ENCODE assay signal across 22 cellular contexts in the genomic region with DNA sequence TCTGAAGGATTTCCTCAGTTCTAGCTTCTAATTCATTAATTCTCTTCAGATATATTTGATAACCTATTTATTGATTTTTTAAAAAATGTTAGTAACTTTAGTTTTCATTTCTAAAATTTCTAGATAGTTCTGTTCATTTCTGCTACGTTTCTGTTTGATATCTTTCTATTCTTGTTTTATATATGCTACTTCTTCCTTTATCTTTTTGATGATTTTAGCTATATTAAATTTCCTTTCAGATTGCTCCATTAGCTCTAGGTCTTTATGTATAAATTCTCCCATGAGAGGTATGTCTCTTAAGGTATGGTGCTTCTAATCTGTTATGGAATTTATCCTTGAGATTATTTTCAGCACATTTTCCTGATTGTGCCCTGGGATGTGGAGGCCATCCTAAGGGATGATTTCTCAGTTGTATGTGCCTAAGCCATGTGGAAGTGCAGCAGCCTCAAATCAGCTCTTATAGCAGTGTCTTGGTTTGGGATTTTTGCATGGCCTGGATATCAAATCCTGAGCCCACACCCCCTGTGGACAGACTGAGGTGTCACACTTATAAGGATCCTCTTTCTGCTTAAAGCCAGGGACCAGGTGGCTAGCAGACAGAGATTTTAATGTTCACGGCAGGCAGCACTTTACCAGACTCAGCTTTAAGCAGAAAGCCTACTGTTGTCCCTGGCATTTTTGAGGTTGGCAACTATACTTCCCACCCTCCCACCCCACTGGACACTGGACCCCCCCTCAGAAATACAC. TPM values are rescaled to one million over a fixed set of nuclear protein-coding genes. Genes with fewer than 3 reads are reported as not detected.
"Had no signal": no experiment of that assay in that cellular context is flagged by ENCODE, and none has a peak within 500 bp of the region (broad histone marks: within the 10 kb centered on the region; RNA-seq: fewer than 3 reads in every experiment).

No MANE protein-coding gene starts in this region.

- H3K4me3 ChIP-seq: SJSA1, SK-N-MC had no signal

- DNase-seq: Kasumi-1, KG1, MM.1S, NCI-H1092 treated with DMSO at 0.1 percent for 48 hours, NCI-H1436, NCI-H187, NCI-H2029, NCI-H2081 treated with DMSO at 0.1 percent for 48 hours, NCI-H2171, NCI-H226, NCI-H446, NCI-H510A, NCI-H524 treated with DMSO at 0.1 percent for 48 hours, NCI-H69, NCI-H774, Right ventricle myocardium superior, RPMI8226, SIG-M5 had no signal

- FAIRE-seq: RCC 7860 had no signal

- H3K27ac ChIP-seq: SJSA1, SK-N-MC had no signal

- H3K36me3 ChIP-seq: SJSA1 had no signal

- H3K9me3 ChIP-seq: SJSA1 had no signal

RNA-seq across cellular contexts. Expression of a gene that starts 6.2 kb away (rescaled TPM):
- total RNA-seq: M059J had no signal
